ENCODE assay signal across 9 cellular contexts in genomic region chr5:45454114-45454513, GRCh38.
DNase-seq lines count a peak whose midpoint lies in the region; TF ChIP-seq lines count a peak whose summit lies in the region.
"Had no signal": no experiment of that assay in that cellular context is flagged by ENCODE, and none has a peak within 500 bp of the region (broad histone marks: within the 10 kb centered on the region; RNA-seq: fewer than 3 reads in every experiment).

No MANE protein-coding gene starts in this region.

- in situ Hi-C loops in T47D (cut with HindIII; ENCODE audit: low pct_unique_long_range_greater_than_20kb, low sequenced_read_pairs): no loop called here

- no peak for TF ChIP-seq POLR2A in breast epithelium (IDR thresholded peaks at IDR 0.05)
- TF ChIP-seq POLR2A in testis (IDR thresholded peaks at IDR 0.05): no peak

- no peaks in the 10 kb centered on the region for H3K4me1 ChIP-seq in breast epithelium
- no peaks in the 10 kb centered on the region for H3K4me1 ChIP-seq in testis

- H3K27ac ChIP-seq in breast epithelium (no peak overlapping the region), testis (no peak overlapping the region)
- H3K27ac ChIP-seq: HL-60 had no signal

- TF ChIP-seq CTCF in breast epithelium (IDR thresholded peaks at IDR 0.05): no peak
- TF ChIP-seq CTCF in testis (IDR thresholded peaks at IDR 0.05): no peak

- intact Hi-C loops in breast epithelium (cut with DNase I; ENCODE audit: low total_unique reads): no loop called here
- intact Hi-C loops in testis (cut with DNase I; ENCODE audit: low total_unique reads): no loop called here

- H3K36me3 ChIP-seq in breast epithelium: no peaks in the 10 kb centered on the region
- H3K36me3 ChIP-seq in testis (ENCODE audit: low read depth, missing control alignments): no peaks in the 10 kb centered on the region

- DNase-seq in T47D (ENCODE audit: low read depth in 1 of 2, low spot score in 1 of 2) (peak; percentile 31 to 76), breast epithelium (ENCODE audit: low spot score in 2 of 2) (no peak), NCI-H510A treated with DMSO at 0.1 percent for 48 hours (lab: John Stamatoyannopoulos, UW) (peak; percentile 23), glomerular visceral epithelial cell (ENCODE audit: extremely low spot score) (peak; percentile 8), testis (peak; percentile 39), NCI-H187 (lab: John Stamatoyannopoulos, UW) (no peak), NK-92 (lab: John Stamatoyannopoulos, UW; ENCODE audit: unreplicated experiment) (no peak), GF-D8 (lab: John Stamatoyannopoulos, UW) (no peak)

- H3K27me3 ChIP-seq in breast epithelium: no peaks in the 10 kb centered on the region
- no peaks in the 10 kb centered on the region for H3K27me3 ChIP-seq in testis

- H3K4me3 ChIP-seq in breast epithelium (no peak overlapping the region), testis (no peak overlapping the region)

- 29 to 38% methylated on average over 4 of the region's 4 CpGs for WGBS in testis, 2 donors

- H3K9me3 ChIP-seq in breast epithelium: no peaks in the 10 kb centered on the region
- H3K9me3 ChIP-seq in testis: no peaks in the 10 kb centered on the region

Comparison
In these comparisons a context has a peak if more than half of its experiments do, and no peak if none do; other contexts are left out.
1. DNase-seq: peak in T47D (2 of 2), NCI-H510A treated with DMSO at 0.1 percent for 48 hours (single experiment), glomerular visceral epithelial cell (single experiment) and testis (single experiment); none in breast epithelium (0 of 2), NCI-H187 (0 of 2), NK-92 (single experiment) and GF-D8 (single experiment).